In genomic region chr10:63681965-63682704, GRCh38 we compare ENCODE assay signal across 1 cellular context.
A peak's percentile ranks its signal among the peaks of the same experiment; 100 is the strongest.
TF ChIP-seq lines count a peak whose summit lies in the region.

No MANE protein-coding gene starts in this region.

TF ChIP-seq in GM12878, 131 proteins besides CTCF, POLR2A, EP300 and RAD21 (continued from another document):
- TF ChIP-seq SKIL (IDR thresholded peaks at IDR 0.05; ENCODE audit: low read depth, poor library complexity, severe bottlenecking) (no peak), JUNB (IDR thresholded peaks at IDR 0.05) (0 out of 2 replicates have a peak, but pooled peaks have one; percentile 17), KDM1A (IDR thresholded peaks at IDR 0.05; ENCODE audit: borderline replicate concordance) (no peak), RUNX3 (IDR thresholded peaks at IDR 0.05; ENCODE audit: low read length) (peak; percentile 26; the same call in 1 of the 2 replicates)
TF ChIP-seq in GM12878: peak in this region for 4.
